1 cellular context compared by ENCODE assay signal in the genomic region with DNA sequence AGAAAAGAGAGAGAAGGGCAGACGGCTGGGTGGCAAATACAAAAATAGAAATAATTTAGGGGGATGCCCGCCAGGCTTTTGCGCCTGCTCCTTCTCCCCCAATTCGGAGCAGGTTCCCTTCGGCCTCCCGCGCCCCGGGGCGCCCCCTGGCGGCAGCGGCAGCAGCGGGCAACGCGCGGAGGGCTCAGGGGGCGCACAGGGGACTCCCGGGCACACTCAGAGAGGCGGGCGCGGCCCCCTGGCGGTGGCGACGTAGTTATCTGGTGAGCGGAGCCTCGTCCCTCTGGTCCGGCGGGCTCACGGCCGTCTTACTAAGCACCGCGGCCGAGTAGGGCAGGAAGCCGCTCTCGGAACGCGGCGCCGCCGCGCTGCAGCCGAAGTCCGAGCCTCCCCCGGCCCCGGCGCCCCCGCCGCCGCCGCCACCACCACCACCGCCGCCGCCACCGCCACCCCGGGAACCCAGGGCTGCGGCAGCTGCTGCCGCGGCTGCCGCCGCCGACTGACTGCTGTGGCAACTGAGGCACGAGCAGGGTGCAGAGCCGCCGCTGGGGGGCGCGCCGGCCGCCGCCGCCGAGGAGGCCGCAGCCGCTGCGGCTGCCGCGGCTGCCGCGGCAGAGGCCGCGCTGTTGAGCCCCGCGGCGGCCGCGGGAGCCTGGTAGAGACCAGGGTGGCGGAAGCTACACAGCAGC.
A peak's percentile ranks its signal among the peaks of the same experiment; 100 is the strongest.
TF ChIP-seq lines count a peak whose summit lies in the region.

No MANE protein-coding gene starts in this region.

TF ChIP-seq in K562, 482 proteins besides CTCF, POLR2A, EP300 and RAD21 (continued from another document and continues in another):
- TF ChIP-seq, protein P1, sequence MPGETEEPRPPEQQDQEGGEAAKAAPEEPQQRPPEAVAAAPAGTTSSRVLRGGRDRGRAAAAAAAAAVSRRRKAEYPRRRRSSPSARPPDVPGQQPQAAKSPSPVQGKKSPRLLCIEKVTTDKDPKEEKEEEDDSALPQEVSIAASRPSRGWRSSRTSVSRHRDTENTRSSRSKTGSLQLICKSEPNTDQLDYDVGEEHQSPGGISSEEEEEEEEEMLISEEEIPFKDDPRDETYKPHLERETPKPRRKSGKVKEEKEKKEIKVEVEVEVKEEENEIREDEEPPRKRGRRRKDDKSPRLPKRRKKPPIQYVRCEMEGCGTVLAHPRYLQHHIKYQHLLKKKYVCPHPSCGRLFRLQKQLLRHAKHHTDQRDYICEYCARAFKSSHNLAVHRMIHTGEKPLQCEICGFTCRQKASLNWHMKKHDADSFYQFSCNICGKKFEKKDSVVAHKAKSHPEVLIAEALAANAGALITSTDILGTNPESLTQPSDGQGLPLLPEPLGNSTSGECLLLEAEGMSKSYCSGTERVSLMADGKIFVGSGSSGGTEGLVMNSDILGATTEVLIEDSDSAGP (CRISPR knock-in tag; IDR thresholded peaks at IDR 0.05) = no peak
- TF ChIP-seq, protein P2, sequence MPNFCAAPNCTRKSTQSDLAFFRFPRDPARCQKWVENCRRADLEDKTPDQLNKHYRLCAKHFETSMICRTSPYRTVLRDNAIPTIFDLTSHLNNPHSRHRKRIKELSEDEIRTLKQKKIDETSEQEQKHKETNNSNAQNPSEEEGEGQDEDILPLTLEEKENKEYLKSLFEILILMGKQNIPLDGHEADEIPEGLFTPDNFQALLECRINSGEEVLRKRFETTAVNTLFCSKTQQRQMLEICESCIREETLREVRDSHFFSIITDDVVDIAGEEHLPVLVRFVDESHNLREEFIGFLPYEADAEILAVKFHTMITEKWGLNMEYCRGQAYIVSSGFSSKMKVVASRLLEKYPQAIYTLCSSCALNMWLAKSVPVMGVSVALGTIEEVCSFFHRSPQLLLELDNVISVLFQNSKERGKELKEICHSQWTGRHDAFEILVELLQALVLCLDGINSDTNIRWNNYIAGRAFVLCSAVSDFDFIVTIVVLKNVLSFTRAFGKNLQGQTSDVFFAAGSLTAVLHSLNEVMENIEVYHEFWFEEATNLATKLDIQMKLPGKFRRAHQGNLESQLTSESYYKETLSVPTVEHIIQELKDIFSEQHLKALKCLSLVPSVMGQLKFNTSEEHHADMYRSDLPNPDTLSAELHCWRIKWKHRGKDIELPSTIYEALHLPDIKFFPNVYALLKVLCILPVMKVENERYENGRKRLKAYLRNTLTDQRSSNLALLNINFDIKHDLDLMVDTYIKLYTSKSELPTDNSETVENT (CRISPR knock-in tag; IDR thresholded peaks at IDR 0.05) = no peak; the same call in 1 of the 2 replicates
- TF ChIP-seq KDM1A (IDR thresholded peaks at IDR 0.05) (no peak), HMGN3 (IDR thresholded peaks at IDR 0.05; ENCODE audit: borderline replicate concordance, extremely low read depth, insufficient read length, low read depth, low read length) (no peak), ZNF143 (CRISPR knock-in tag; IDR thresholded peaks at IDR 0.05) (no peak), BMI1 (IDR thresholded peaks at IDR 0.05; ENCODE audit: low read length) (no peak), SETDB1 (IDR thresholded peaks at IDR 0.05; ENCODE audit: low read length) (no peak), CBFB (CRISPR knock-in tag; IDR thresholded peaks at IDR 0.05) (no peak), COPS2 (conservative IDR thresholded peaks at IDR 0.05) (no peak), HIVEP1 (CRISPR knock-in tag; IDR thresholded peaks at IDR 0.05) (no peak), ZFP30 (CRISPR knock-in tag; IDR thresholded peaks at IDR 0.05; ENCODE audit: borderline replicate concordance) (no peak), CBX3 (IDR thresholded peaks at IDR 0.05; ENCODE audit: borderline replicate concordance in 1 of 2, low read length in 2 of 2) (peak in 1 of 2 experiments; percentile 40; a peak in 1 of 3 replicates), SP1 (CRISPR knock-in tag; IDR thresholded peaks at IDR 0.05) (no peak; the same call in 1 of the 2 replicates), CEBPG (CRISPR knock-in tag; IDR thresholded peaks at IDR 0.05) (no peak), CEBPG (tag; conservative IDR thresholded peaks at IDR 0.05 in 1 of 2, IDR thresholded peaks at IDR 0.05 in 1 of 2) (no peak), ZNF668 (CRISPR knock-in tag; IDR thresholded peaks at IDR 0.05) (no peak), DIDO1 (tag; IDR thresholded peaks at IDR 0.05; ENCODE audit: low read depth) (no peak), SAFB (IDR thresholded peaks at IDR 0.05; ENCODE audit: borderline replicate concordance, low read depth, low read length) (0 out of 2 replicates have a peak, but pooled peaks have one; percentile 24), SIN3A (IDR thresholded peaks at IDR 0.05; ENCODE audit: borderline replicate concordance in 2 of 2, control insufficient read depth in 1 of 2, low read depth in 2 of 2, low read length in 2 of 2) (no peak), HMG20A (CRISPR knock-in tag; conservative IDR thresholded peaks at IDR 0.05) (no peak), EGR1 (conservative IDR thresholded peaks at IDR 0.05) (no peak), NEUROD1 (IDR thresholded peaks at IDR 0.05; ENCODE audit: borderline replicate concordance, low read depth, low read length, partially characterized antibody) (no peak), POLR3G (IDR thresholded peaks at IDR 0.05; ENCODE audit: extremely low read depth, insufficient read length, insufficient replicate concordance) (no peak), NCOA1 (IDR thresholded peaks at IDR 0.05; ENCODE audit: low read depth) (no peak), HNRNPLL (IDR thresholded peaks at IDR 0.05; ENCODE audit: low read depth, low read length, poor library complexity, severe bottlenecking) (peak; percentile 41), SMAD3 (CRISPR knock-in tag; conservative IDR thresholded peaks at IDR 0.05) (no peak), JUN (IDR thresholded peaks at IDR 0.05; ENCODE audit: borderline replicate concordance, low read depth, low read length) (0 out of 2 replicates have a peak, but pooled peaks have one; percentile 17), JUN (CRISPR knock-in tag; IDR thresholded peaks at IDR 0.05; ENCODE audit: borderline replicate concordance) (no peak), NCOA2 (IDR thresholded peaks at IDR 0.05; ENCODE audit: partially characterized antibody in 2 of 2) (no peak), GABPA (tag; conservative IDR thresholded peaks at IDR 0.05; ENCODE audit: low read depth) (no peak), ZNF644 (tag; IDR thresholded peaks at IDR 0.05; ENCODE audit: low read depth) (no peak), TBP (optimal IDR thresholded peaks at IDR 0.05; ENCODE audit: low read depth, low read length) (no peak), BRF1 (IDR thresholded peaks at IDR 0.05; ENCODE audit: borderline replicate concordance, extremely low read depth, insufficient read length) (no peak), ZNF12 (CRISPR knock-in tag; IDR thresholded peaks at IDR 0.05) (no peak), U2AF1 (optimal IDR thresholded peaks at IDR 0.05; ENCODE audit: low read depth, low read length) (peak; percentile 60), ZC3H4 (CRISPR knock-in tag; IDR thresholded peaks at IDR 0.05; ENCODE audit: borderline replicate concordance) (no peak)
- TF ChIP-seq, protein P3, sequence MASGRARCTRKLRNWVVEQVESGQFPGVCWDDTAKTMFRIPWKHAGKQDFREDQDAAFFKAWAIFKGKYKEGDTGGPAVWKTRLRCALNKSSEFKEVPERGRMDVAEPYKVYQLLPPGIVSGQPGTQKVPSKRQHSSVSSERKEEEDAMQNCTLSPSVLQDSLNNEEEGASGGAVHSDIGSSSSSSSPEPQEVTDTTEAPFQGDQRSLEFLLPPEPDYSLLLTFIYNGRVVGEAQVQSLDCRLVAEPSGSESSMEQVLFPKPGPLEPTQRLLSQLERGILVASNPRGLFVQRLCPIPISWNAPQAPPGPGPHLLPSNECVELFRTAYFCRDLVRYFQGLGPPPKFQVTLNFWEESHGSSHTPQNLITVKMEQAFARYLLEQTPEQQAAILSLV (tag; IDR thresholded peaks at IDR 0.05) = no peak
- TF ChIP-seq, protein P4, sequence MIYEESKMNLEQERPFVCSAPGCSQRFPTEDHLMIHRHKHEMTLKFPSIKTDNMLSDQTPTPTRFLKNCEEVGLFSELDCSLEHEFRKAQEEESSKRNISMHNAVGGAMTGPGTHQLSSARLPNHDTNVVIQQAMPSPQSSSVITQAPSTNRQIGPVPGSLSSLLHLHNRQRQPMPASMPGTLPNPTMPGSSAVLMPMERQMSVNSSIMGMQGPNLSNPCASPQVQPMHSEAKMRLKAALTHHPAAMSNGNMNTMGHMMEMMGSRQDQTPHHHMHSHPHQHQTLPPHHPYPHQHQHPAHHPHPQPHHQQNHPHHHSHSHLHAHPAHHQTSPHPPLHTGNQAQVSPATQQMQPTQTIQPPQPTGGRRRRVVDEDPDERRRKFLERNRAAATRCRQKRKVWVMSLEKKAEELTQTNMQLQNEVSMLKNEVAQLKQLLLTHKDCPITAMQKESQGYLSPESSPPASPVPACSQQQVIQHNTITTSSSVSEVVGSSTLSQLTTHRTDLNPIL (CRISPR knock-in tag; IDR thresholded peaks at IDR 0.05) = no peak
- TF ChIP-seq, protein P5, sequence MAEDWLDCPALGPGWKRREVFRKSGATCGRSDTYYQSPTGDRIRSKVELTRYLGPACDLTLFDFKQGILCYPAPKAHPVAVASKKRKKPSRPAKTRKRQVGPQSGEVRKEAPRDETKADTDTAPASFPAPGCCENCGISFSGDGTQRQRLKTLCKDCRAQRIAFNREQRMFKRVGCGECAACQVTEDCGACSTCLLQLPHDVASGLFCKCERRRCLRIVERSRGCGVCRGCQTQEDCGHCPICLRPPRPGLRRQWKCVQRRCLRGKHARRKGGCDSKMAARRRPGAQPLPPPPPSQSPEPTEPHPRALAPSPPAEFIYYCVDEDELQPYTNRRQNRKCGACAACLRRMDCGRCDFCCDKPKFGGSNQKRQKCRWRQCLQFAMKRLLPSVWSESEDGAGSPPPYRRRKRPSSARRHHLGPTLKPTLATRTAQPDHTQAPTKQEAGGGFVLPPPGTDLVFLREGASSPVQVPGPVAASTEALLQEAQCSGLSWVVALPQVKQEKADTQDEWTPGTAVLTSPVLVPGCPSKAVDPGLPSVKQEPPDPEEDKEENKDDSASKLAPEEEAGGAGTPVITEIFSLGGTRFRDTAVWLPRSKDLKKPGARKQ (CRISPR knock-in tag; IDR thresholded peaks at IDR 0.05) = no peak
- TF ChIP-seq, protein P6, sequence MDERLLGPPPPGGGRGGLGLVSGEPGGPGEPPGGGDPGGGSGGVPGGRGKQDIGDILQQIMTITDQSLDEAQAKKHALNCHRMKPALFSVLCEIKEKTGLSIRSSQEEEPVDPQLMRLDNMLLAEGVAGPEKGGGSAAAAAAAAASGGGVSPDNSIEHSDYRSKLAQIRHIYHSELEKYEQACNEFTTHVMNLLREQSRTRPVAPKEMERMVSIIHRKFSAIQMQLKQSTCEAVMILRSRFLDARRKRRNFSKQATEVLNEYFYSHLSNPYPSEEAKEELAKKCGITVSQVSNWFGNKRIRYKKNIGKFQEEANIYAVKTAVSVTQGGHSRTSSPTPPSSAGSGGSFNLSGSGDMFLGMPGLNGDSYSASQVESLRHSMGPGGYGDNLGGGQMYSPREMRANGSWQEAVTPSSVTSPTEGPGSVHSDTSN (CRISPR knock-in tag; IDR thresholded peaks at IDR 0.05; ENCODE audit: low read depth) = no peak
- TF ChIP-seq, protein P6 (tag; conservative IDR thresholded peaks at IDR 0.05; ENCODE audit: low read depth) = no peak
- TF ChIP-seq, protein P7, sequence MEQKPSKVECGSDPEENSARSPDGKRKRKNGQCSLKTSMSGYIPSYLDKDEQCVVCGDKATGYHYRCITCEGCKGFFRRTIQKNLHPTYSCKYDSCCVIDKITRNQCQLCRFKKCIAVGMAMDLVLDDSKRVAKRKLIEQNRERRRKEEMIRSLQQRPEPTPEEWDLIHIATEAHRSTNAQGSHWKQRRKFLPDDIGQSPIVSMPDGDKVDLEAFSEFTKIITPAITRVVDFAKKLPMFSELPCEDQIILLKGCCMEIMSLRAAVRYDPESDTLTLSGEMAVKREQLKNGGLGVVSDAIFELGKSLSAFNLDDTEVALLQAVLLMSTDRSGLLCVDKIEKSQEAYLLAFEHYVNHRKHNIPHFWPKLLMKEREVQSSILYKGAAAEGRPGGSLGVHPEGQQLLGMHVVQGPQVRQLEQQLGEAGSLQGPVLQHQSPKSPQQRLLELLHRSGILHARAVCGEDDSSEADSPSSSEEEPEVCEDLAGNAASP (IDR thresholded peaks at IDR 0.05) = no peak
- TF ChIP-seq, protein P8, sequence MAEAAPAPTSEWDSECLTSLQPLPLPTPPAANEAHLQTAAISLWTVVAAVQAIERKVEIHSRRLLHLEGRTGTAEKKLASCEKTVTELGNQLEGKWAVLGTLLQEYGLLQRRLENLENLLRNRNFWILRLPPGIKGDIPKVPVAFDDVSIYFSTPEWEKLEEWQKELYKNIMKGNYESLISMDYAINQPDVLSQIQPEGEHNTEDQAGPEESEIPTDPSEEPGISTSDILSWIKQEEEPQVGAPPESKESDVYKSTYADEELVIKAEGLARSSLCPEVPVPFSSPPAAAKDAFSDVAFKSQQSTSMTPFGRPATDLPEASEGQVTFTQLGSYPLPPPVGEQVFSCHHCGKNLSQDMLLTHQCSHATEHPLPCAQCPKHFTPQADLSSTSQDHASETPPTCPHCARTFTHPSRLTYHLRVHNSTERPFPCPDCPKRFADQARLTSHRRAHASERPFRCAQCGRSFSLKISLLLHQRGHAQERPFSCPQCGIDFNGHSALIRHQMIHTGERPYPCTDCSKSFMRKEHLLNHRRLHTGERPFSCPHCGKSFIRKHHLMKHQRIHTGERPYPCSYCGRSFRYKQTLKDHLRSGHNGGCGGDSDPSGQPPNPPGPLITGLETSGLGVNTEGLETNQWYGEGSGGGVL (CRISPR knock-in tag; IDR thresholded peaks at IDR 0.05) = no peak
- TF ChIP-seq, protein P9, sequence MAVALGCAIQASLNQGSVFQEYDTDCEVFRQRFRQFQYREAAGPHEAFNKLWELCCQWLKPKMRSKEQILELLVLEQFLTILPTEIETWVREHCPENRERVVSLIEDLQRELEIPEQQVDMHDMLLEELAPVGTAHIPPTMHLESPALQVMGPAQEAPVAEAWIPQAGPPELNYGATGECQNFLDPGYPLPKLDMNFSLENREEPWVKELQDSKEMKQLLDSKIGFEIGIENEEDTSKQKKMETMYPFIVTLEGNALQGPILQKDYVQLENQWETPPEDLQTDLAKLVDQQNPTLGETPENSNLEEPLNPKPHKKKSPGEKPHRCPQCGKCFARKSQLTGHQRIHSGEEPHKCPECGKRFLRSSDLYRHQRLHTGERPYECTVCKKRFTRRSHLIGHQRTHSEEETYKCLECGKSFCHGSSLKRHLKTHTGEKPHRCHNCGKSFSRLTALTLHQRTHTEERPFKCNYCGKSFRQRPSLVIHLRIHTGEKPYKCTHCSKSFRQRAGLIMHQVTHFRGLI (CRISPR knock-in tag; IDR thresholded peaks at IDR 0.05) = no peak
- TF ChIP-seq, protein P10, sequence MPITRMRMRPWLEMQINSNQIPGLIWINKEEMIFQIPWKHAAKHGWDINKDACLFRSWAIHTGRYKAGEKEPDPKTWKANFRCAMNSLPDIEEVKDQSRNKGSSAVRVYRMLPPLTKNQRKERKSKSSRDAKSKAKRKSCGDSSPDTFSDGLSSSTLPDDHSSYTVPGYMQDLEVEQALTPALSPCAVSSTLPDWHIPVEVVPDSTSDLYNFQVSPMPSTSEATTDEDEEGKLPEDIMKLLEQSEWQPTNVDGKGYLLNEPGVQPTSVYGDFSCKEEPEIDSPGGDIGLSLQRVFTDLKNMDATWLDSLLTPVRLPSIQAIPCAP (CRISPR knock-in tag; IDR thresholded peaks at IDR 0.05; ENCODE audit: borderline replicate concordance) = no peak
